In the genomic region with DNA sequence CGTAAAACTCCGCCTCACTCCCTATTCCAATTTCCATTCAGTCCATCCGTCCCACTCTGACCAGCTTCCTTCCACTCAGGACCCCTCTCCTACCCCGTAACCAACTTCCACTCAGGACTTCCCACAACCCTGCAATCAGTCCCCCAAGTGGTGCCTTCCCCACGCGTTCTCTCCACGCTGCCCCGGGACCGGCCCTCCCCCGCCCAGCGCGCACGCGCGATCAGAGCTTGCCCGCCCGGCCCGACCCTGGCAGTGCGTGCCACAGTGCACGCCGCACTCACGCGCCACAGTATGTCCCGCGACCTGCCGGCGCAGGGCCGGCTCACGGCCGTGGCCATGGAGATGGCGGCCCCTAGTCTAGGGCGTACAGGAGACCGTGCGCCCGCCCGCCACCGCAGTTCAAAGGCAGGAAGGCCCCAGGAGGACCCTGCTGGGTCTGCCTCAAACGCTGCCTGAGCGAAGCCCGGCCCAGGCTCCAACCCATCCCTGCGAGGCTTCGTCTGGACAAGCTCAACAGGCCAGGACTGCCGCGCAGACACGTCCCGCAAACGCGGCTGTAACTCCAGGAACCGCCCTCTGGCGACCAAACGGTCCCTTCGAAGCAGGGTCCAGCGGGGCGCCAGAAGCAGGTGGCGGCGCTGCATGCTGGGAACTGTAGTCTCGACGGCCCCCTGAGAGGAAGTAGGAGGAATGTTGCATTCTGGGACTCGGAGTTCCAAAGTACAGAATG, we compare ENCODE assay signal across 8 cellular contexts. TPM values are rescaled to one million over a fixed set of nuclear protein-coding genes. Genes with fewer than 3 reads are reported as not detected.
DNase-seq lines count a peak whose midpoint lies in the region; ATAC-seq and TF ChIP-seq lines count a peak whose summit lies in the region.

A gene with protein sequence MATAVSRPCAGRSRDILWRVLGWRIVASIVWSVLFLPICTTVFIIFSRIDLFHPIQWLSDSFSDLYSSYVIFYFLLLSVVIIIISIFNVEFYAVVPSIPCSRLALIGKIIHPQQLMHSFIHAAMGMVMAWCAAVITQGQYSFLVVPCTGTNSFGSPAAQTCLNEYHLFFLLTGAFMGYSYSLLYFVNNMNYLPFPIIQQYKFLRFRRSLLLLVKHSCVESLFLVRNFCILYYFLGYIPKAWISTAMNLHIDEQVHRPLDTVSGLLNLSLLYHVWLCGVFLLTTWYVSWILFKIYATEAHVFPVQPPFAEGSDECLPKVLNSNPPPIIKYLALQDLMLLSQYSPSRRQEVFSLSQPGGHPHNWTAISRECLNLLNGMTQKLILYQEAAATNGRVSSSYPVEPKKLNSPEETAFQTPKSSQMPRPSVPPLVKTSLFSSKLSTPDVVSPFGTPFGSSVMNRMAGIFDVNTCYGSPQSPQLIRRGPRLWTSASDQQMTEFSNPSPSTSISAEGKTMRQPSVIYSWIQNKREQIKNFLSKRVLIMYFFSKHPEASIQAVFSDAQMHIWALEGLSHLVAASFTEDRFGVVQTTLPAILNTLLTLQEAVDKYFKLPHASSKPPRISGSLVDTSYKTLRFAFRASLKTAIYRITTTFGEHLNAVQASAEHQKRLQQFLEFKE (minus strand): TSS at position 373 of the 730 bp plus-strand sequence. CDS start 35 bp downstream, at position 338.

- peak within 1 kb of the TSS; percentile 90 for H3K4me2 ChIP-seq in parathyroid adenoma (ENCODE audit: low read length)

- intact Hi-C loops in Right ventricle myocardium superior (cut with DNase I) = no loop called here
- intact Hi-C loops in transverse colon (cut with DNase I; ENCODE audit: low total_unique reads) = loop anchor here (5.0 kb wide), 1 partner anchor 404 kb away; no protein-coding TSS in a partner anchor

- peak; percentile 94 for DNase-seq in NCI-H1436 (lab: John Stamatoyannopoulos, UW)
- DNase-seq in T follicular helper cell (ENCODE audit: low read depth) = peak; percentile 82
- peak; percentile 97 for DNase-seq in adipocyte (ENCODE audit: low read depth)
- DNase-seq in Right ventricle myocardium superior = peak; percentile 93
- DNase-seq in transverse colon = peak; percentile 92

- peak within 1 kb of the TSS; percentile 93 for H2AFZ ChIP-seq in parathyroid adenoma

- H3K9ac ChIP-seq in adipocyte (ENCODE audit: low read length) (peak within 1 kb of the TSS; percentile 92), parathyroid adenoma (peak within 1 kb of the TSS; percentile 89)

- peak; percentile 90 for ATAC-seq in HG02798 (IDR thresholded peaks at IDR 0.05; ENCODE audit: poor library complexity, unreplicated experiment)
- peak; percentile 98 for ATAC-seq in Right ventricle myocardium superior (ENCODE audit: poor library complexity)

- H3K9me3 ChIP-seq in adipocyte (ENCODE audit: control insufficient read depth, low read length) = peaks cover 15% of the 10 kb centered on the region
- no peaks in the 10 kb centered on the region for H3K9me3 ChIP-seq in parathyroid adenoma (ENCODE audit: control insufficient read depth, low read length)
- peaks cover 11 to 12% of the 10 kb centered on the region in 2 donors for H3K9me3 ChIP-seq in transverse colon

- H3K4me3 ChIP-seq in GM12875 (ENCODE audit: low read depth, low read length) (peak within 1 kb of the TSS; percentile 72), adipocyte (ENCODE audit: low read length) (peak within 1 kb of the TSS; percentile 90), parathyroid adenoma (ENCODE audit: low read depth, low read length) (peak within 1 kb of the TSS; percentile 85), transverse colon (peak within 1 kb of the TSS; percentile 59 to 89 (median 73))

- 0% methylated on average over 3 to 50 of the region's 59 CpGs for WGBS in transverse colon (ENCODE audit: low coverage in 1 of 2), 2 donors

- H3K4me1 ChIP-seq in adipocyte (ENCODE audit: control insufficient read depth, insufficient read depth, low read length) = no peaks in the 10 kb centered on the region
- no peaks in the 10 kb centered on the region for H3K4me1 ChIP-seq in parathyroid adenoma
- peaks cover 6 to 9% (median 7%) of the 10 kb centered on the region in 4 donors for H3K4me1 ChIP-seq in transverse colon

- TF ChIP-seq EP300 in transverse colon (IDR thresholded peaks at IDR 0.05; ENCODE audit: low read depth) = no peak

- TF ChIP-seq POLR2A in transverse colon (IDR thresholded peaks at IDR 0.05) = peak; percentile 38

- TF ChIP-seq CTCF in GM12875 (IDR thresholded peaks at IDR 0.05; ENCODE audit: borderline replicate concordance, insufficient read depth, low read depth, low read length) (no peak), parathyroid adenoma (IDR thresholded peaks at IDR 0.05) (no peak), transverse colon (IDR thresholded peaks at IDR 0.05) (peak in 1 of 5 experiments; percentile 17)

- in situ Hi-C loops in transverse colon (cut with MboI; ENCODE audit: low pct_ligation_motif_present in 1 of 4, low pct_unique_long_range_greater_than_20kb in 1 of 4, low sequenced_read_pairs in 3 of 4) = no loop called here

- H3K27me3 ChIP-seq in adipocyte (replicated peaks; ENCODE audit: control insufficient read depth, insufficient read depth, low read length) (no peaks in the 10 kb centered on the region), parathyroid adenoma (ENCODE audit: control insufficient read depth, insufficient read depth, low read length) (no peaks in the 10 kb centered on the region), transverse colon (no peaks in the 10 kb centered on the region)

- H3K27ac ChIP-seq in parathyroid adenoma = peak within 1 kb of the TSS; percentile 99
- H3K27ac ChIP-seq in transverse colon = peak within 1 kb of the TSS; percentile 93 to 97 (median 95)

- no peaks in the 10 kb centered on the region for H3K79me2 ChIP-seq in parathyroid adenoma

- H3K36me3 ChIP-seq in adipocyte (ENCODE audit: control insufficient read depth, insufficient read depth, low read length, severe bottlenecking) (no peaks in the 10 kb centered on the region), parathyroid adenoma (ENCODE audit: control insufficient read depth, insufficient read depth, low read length) (no peaks in the 10 kb centered on the region), transverse colon (no peaks in the 10 kb centered on the region)

RNA-seq across cellular contexts. Expression of the gene that starts here (rescaled TPM):
- 5.6 TPM for total RNA-seq in Right ventricle myocardium superior
- total RNA-seq in transverse colon = 10 to 100 TPM in 2 of 4 donors, 1 to 10 TPM in 2; 1.1 to 11.1 (median 8.0) TPM

Comparison
In these comparisons a context has a peak if more than half of its experiments do, and no peak if none do; other contexts are left out.
1. Peak in every context shown above with its lines: DNase-seq, ATAC-seq, H3K4me3 ChIP-seq and H3K27ac ChIP-seq.